23 cellular contexts compared by ENCODE assay signal in genomic region chr9:133581553-133582343, GRCh38. TPM values are rescaled to one million over a fixed set of nuclear protein-coding genes. Genes with fewer than 3 reads are reported as not detected.
DNase-seq lines count a peak whose midpoint lies in the region; ATAC-seq and TF ChIP-seq lines count a peak whose summit lies in the region.
"Had no signal": no experiment of that assay in that cellular context is flagged by ENCODE, and none has a peak within 500 bp of the region (broad histone marks: within the 10 kb centered on the region; RNA-seq: fewer than 3 reads in every experiment).

No MANE protein-coding gene starts in this region.

- no peak overlapping the region for H3K9ac ChIP-seq in SK-N-MC (ENCODE audit: insufficient read length)

- ATAC-seq in Right ventricle myocardium superior (ENCODE audit: poor library complexity) (peak; percentile 47), GM19324 (IDR thresholded peaks at IDR 0.05; ENCODE audit: low FRiP score, unreplicated experiment) (no peak)
- ATAC-seq: stimulated activated memory B cell treated with anti-CD40 and anti-IgM and Interleukin-4, amounts not matched to agents 10 μg/mL and 1 μg/mL and 100 μg/mL, for 72 hours had no signal

- intact Hi-C loops in Right ventricle myocardium superior (cut with DNase I): no loop called here

- H3K9me3 ChIP-seq in BE2C (no peaks in the 10 kb centered on the region), SK-N-MC (ENCODE audit: low read depth, low read length) (no peaks in the 10 kb centered on the region), mesodermal cell (ENCODE audit: control insufficient read depth, low read length) (no peaks in the 10 kb centered on the region)
- H3K9me3 ChIP-seq: breast epithelium, transverse colon had no signal

- WGBS in mesodermal cell (ENCODE audit: insufficient coverage in 2 of 2), 2 experiments: 79 to 81% methylated on average over 16 to 17 of the region's 17 CpGs

- H3K27ac ChIP-seq in SK-N-MC (peak overlapping the region; percentile 71), mesodermal cell (ENCODE audit: low read depth, low read length, severe bottlenecking) (peak overlapping the region; percentile 93)
- H3K27ac ChIP-seq: breast epithelium had no signal

- peaks cover 14% of the 10 kb centered on the region for H3K36me3 ChIP-seq in BE2C
- H3K36me3 ChIP-seq in SK-N-MC (ENCODE audit: insufficient read depth, low read length): no peaks in the 10 kb centered on the region
- no peaks in the 10 kb centered on the region for H3K36me3 ChIP-seq in mesodermal cell (ENCODE audit: control insufficient read depth, insufficient read depth, low read length)
- H3K36me3 ChIP-seq: breast epithelium, transverse colon had no signal

- H3K27me3 ChIP-seq in BE2C: no peaks in the 10 kb centered on the region

- DNase-seq in BE2C: peak; percentile 86
- no peak for DNase-seq in SK-N-MC (ENCODE audit: low read depth, low spot score)
- peak; percentile 86 for DNase-seq in Right ventricle myocardium superior
- DNase-seq in 8988T: no peak
- DNase-seq in NCI-H146 (lab: John Stamatoyannopoulos, UW): no peak
- no peak for DNase-seq in SHP77 treated with DMSO at 0.1 percent for 48 hours (lab: John Stamatoyannopoulos, UW)
- DNase-seq: ACHN; activated CD4-positive, alpha-beta T cell treated with anti-CD3 and anti-CD28 coated beads for 1 hour; activated CD8-positive, alpha-beta memory T cell treated with anti-CD3 and anti-CD28 coated beads, Interleukin-2, amount 50 U/mL, for 4 hours; activated naive CD4-positive, alpha-beta T cell; effector memory CD4-positive, alpha-beta T cell; EL; midbrain; NCI-H2107; small intestine; transverse colon had no signal

- peaks cover 74% of the 10 kb centered on the region for H3K4me1 ChIP-seq in BE2C
- H3K4me1 ChIP-seq in mesodermal cell (ENCODE audit: control insufficient read depth, insufficient read depth, low read length, poor library complexity, severe bottlenecking): peaks cover 67% of the 10 kb centered on the region

- peak; percentile 11; the same call in 1 of the 2 replicates for TF ChIP-seq CTCF in BE2C (IDR thresholded peaks at IDR 0.05; ENCODE audit: low read depth, low read length)

- H3K4me3 ChIP-seq in BE2C (ENCODE audit: low read depth, low read length) (no peak overlapping the region), SK-N-MC (no peak overlapping the region), mesodermal cell (ENCODE audit: extremely low read depth, insufficient read depth, low read length, poor library complexity, severe bottlenecking) (no peak overlapping the region)
- H3K4me3 ChIP-seq: breast epithelium, transverse colon had no signal

RNA-seq across cellular contexts. Expression of gene FAM163B, which starts 27.4 kb away (rescaled TPM):
- 8.5 TPM for polyA plus RNA-seq in BE2C (2012; ENCODE audit: insufficient read depth, insufficient read length, low read depth)
- not detected for total RNA-seq in Right ventricle myocardium superior
- polyA plus RNA-seq in mesodermal cell (2013, experiment 1 of 2): 9.5 TPM
- 6.8 TPM for polyA plus RNA-seq in mesodermal cell (2013, experiment 2 of 2)
- total RNA-seq: breast epithelium; osteoblast; T-helper 1 cell treated with Interleukin-12 subunit alpha and Interleukin-12 subunit beta and Interleukin-4 antibody, amounts not matched to agents 30 ng/mL and 1 ng/mL, for 36 hours had no signal

RNA-seq across cellular contexts. Expression of gene ADAMTSL2, which starts 47.2 kb away (rescaled TPM):
- polyA plus RNA-seq in BE2C (2012; ENCODE audit: insufficient read depth, insufficient read length, low read depth): 26.1 TPM
- total RNA-seq in Right ventricle myocardium superior: 8.1 TPM
- 30.7 TPM for polyA plus RNA-seq in mesodermal cell (2013, experiment 1 of 2)
- 30.4 TPM for polyA plus RNA-seq in mesodermal cell (2013, experiment 2 of 2)
- total RNA-seq: T-helper 1 cell treated with Interleukin-12 subunit alpha and Interleukin-12 subunit beta and Interleukin-4 antibody, amounts not matched to agents 30 ng/mL and 1 ng/mL, for 36 hours had no signal

RNA-seq across cellular contexts. Expression of gene DBH, which starts 54.4 kb away (rescaled TPM):
- 42.7 TPM for polyA plus RNA-seq in BE2C (2012; ENCODE audit: insufficient read depth, insufficient read length, low read depth)
- total RNA-seq in Right ventricle myocardium superior: not detected
- polyA plus RNA-seq in mesodermal cell (2013, experiment 1 of 2): 0.11 TPM
- polyA plus RNA-seq in mesodermal cell (2013, experiment 2 of 2): not detected
- total RNA-seq: breast epithelium, osteoblast, transverse colon had no signal

RNA-seq across cellular contexts. Expression of gene MYMK, which starts 57.0 kb away (rescaled TPM):
- polyA plus RNA-seq in BE2C (2012; ENCODE audit: insufficient read depth, insufficient read length, low read depth): not detected
- not detected for total RNA-seq in Right ventricle myocardium superior
- polyA plus RNA-seq in mesodermal cell (2013, experiment 1 of 2): not detected
- not detected for polyA plus RNA-seq in mesodermal cell (2013, experiment 2 of 2)
- total RNA-seq: breast epithelium; H7; osteoblast; T-helper 1 cell treated with Interleukin-12 subunit alpha and Interleukin-12 subunit beta and Interleukin-4 antibody, amounts not matched to agents 30 ng/mL and 1 ng/mL, for 36 hours; transverse colon had no signal
- polyA plus RNA-seq: small intestine had no signal

Comparison
In these comparisons a context has a peak if more than half of its experiments do, and no peak if none do; other contexts are left out.
1. DNase-seq: peak in BE2C (single experiment) and Right ventricle myocardium superior (single experiment); none in SK-N-MC (single experiment), 8988T (single experiment), NCI-H146 (single experiment) and SHP77 treated with DMSO at 0.1 percent for 48 hours (single experiment).